In genomic region chr17:50190278-50191069, GRCh38 we compare ENCODE assay signal across 27 cellular contexts. TPM values are rescaled to one million over a fixed set of nuclear protein-coding genes. Genes with fewer than 3 reads are reported as not detected.
A peak's percentile ranks its signal among the peaks of the same experiment; 100 is the strongest.
DNase-seq lines count a peak whose midpoint lies in the region; ATAC-seq and TF ChIP-seq lines count a peak whose summit lies in the region.
"Had no signal": no experiment of that assay in that cellular context is flagged by ENCODE, and none has a peak within 500 bp of the region (broad histone marks: within the 10 kb centered on the region; RNA-seq: fewer than 3 reads in every experiment).

No MANE protein-coding gene starts in this region.

- peak overlapping the region; percentile 99 for H3K27ac ChIP-seq in IMR-90 (ENCODE audit: insufficient read depth, low read length)
- peak overlapping the region; percentile 41 for H3K27ac ChIP-seq in brain microvascular endothelial cell
- H3K27ac ChIP-seq in thoracic aorta, result peak overlapping the region; percentile 86 to 88
- no peak overlapping the region for H3K27ac ChIP-seq in testis
- H3K27ac ChIP-seq: body of pancreas, colonic mucosa, SK-N-MC, suprapubic skin had no signal

- H3K9ac ChIP-seq in IMR-90 (ENCODE audit: low read depth, low read length), result peak overlapping the region; percentile 58

- POLR2A ChIA-PET in IMR-90 (lab: Charles Lee; ENCODE audit: unreplicated experiment), result interaction anchor here (0.5 to 3.6 kb wide), 5 partner anchors 9 to 98 kb away, joined by 3 to 17 read pairs (median 3); partner anchors contain the start of gene COL1A1

- H3K4me3 ChIP-seq in IMR-90 (ENCODE audit: insufficient read depth, low read depth, low read length) (no peak overlapping the region), brain microvascular endothelial cell (ENCODE audit: low read depth, low read length) (no peak overlapping the region), thoracic aorta (no peak overlapping the region), testis (no peak overlapping the region)
- H3K4me3 ChIP-seq: body of pancreas, colonic mucosa, right atrium auricular region, SK-N-MC, suprapubic skin had no signal

- TF ChIP-seq RAD21 in IMR-90 (IDR thresholded peaks at IDR 0.05; ENCODE audit: low read length), result no peak

- DNase-seq in IMR-90, result no peak
- no peak for DNase-seq in brain microvascular endothelial cell
- no peak for DNase-seq in thoracic aorta (ENCODE audit: low spot score)
- DNase-seq in A172 (ENCODE audit: low spot score), result no peak
- no peak for DNase-seq in testis
- DNase-seq: activated CD4-positive, alpha-beta T cell treated with anti-CD3 and anti-CD28 coated beads, Interleukin-2, amount 50 U/mL, for 4 hours; activated CD8-positive, alpha-beta memory T cell treated with anti-CD3 and anti-CD28 coated beads, Interleukin-2, amount 50 U/mL, for 48 hours; body of pancreas; colonic mucosa; DMS79 treated with DMSO at 0.1 percent for 48 hours; endodermal cell; head of caudate nucleus; left cardiac atrium; mesendoderm; naive B cell; NCI-H1417; NCI-H510A treated with DMSO at 0.1 percent for 48 hours had no signal

- peak overlapping the region; percentile 88 for H3K56ac ChIP-seq in IMR-90 (ENCODE audit: extremely low read depth, insufficient read depth, low read length)

- no peak for ATAC-seq in IMR-90 (ENCODE audit: low read depth)
- ATAC-seq in thoracic aorta (ENCODE audit: insufficient number of reproducible peaks, low FRiP score, low read depth), result no peak
- no peak for ATAC-seq in HG03521 (IDR thresholded peaks at IDR 0.05; ENCODE audit: unreplicated experiment)
- ATAC-seq: body of pancreas, left cardiac atrium had no signal

- peak overlapping the region; percentile 16; the same call in 1 of the 3 replicates for H2BK15ac ChIP-seq in IMR-90 (ENCODE audit: low read depth, low read length)

- WGBS in IMR-90 (ENCODE audit: extremely low coverage in 2 of 2, insufficient read length in 1 of 2), 2 experiments, result 93% methylated on average over 5 of the region's 15 CpGs; no CpG with 5 or more reads in 1 of the 2 experiments
- WGBS in testis, 2 donors, result 82 to 83% methylated on average over 9 to 15 of the region's 15 CpGs

- H3K9me3 Mint-ChIP-seq in nephron, result no peaks in the 10 kb centered on the region
- H3K9me3 Mint-ChIP-seq: activated T-helper 2 cell treated with anti-CD3 and anti-CD28 coated beads, Interferon-gamma antibody, Interleukin-2, Interleukin-4, amounts not matched to agents 10 μg/mL and 5 μg/mL and 100 μg/mL, durations not matched to agents 14 hours and 24 hours and 36 hours; endodermal cell; naive B cell; T-helper 2 cell treated with Interferon-gamma antibody and Interleukin-4, amounts not matched to agents 5 μg/mL and 100 μg/mL, for 36 hours had no signal

- H3K23ac ChIP-seq in IMR-90 (ENCODE audit: low read depth, low read length), result peak overlapping the region; percentile 91

- in situ Hi-C loops in IMR-90 (cut with MboI; ENCODE audit: low sequenced_read_pairs), result no loop called here
- in situ Hi-C loops in brain microvascular endothelial cell (cut with HindIII; ENCODE audit: low pct_ligation_motif_present, low sequenced_read_pairs), result no loop called here

- 0 out of 2 replicates have a peak overlapping the region, but pooled peaks have one; percentile 0 for H2BK20ac ChIP-seq in IMR-90 (ENCODE audit: low read depth, low read length)

- H2AFZ ChIP-seq in IMR-90 (replicated peaks; ENCODE audit: low read length, poor library complexity), result peak overlapping the region; percentile 69

- peak overlapping the region in 2 of 3 experiments; percentile 56 to 57 for H3K4me3 Mint-ChIP-seq in nephron
- H3K4me3 Mint-ChIP-seq: activated naive CD8-positive, alpha-beta T cell; B cell; endodermal cell; naive B cell; T-helper 2 cell treated with Interferon-gamma antibody and Interleukin-4, amounts not matched to agents 5 μg/mL and 100 μg/mL, for 36 hours had no signal

- peak overlapping the region; percentile 93 for H3K18ac ChIP-seq in IMR-90 (ENCODE audit: low read depth, low read length)

- H3K36me3 Mint-ChIP-seq in nephron (ENCODE audit: low read depth), result peaks cover 50% of the 10 kb centered on the region
- H3K36me3 Mint-ChIP-seq: activated naive CD8-positive, alpha-beta T cell; naive B cell had no signal

- H3K4ac ChIP-seq in IMR-90 (ENCODE audit: low read depth, low read length), result peak overlapping the region; percentile 100

- BruUV-seq in IMR-90 (replicated peaks; lab: Mats Ljungman, UMichigan), result no TSS peak

- peaks cover 34% of the 10 kb centered on the region for H3K4me1 ChIP-seq in IMR-90 (ENCODE audit: control insufficient read depth, insufficient read depth, low read length)
- H3K4me1 ChIP-seq in thoracic aorta (ENCODE audit: control insufficient read depth in 1 of 2, low read depth in 2 of 2), result peaks cover 0 to 81% of the 10 kb centered on the region in 2 donors
- no peaks in the 10 kb centered on the region for H3K4me1 ChIP-seq in testis
- H3K4me1 ChIP-seq: body of pancreas, colonic mucosa, right atrium auricular region had no signal

- peak overlapping the region; percentile 65 to 86 for H4K8ac ChIP-seq in IMR-90 (ENCODE audit: low read depth in 2 of 2, low read length in 2 of 2)

- intact Hi-C loops in IMR-90 (cut with micrococcal nuclease) (no loop called here), testis (cut with DNase I; ENCODE audit: low total_unique reads) (no loop called here)

- peaks cover 54% of the 10 kb centered on the region for H3K4me1 Mint-ChIP-seq in nephron
- H3K4me1 Mint-ChIP-seq: endodermal cell had no signal

- peak overlapping the region; percentile 99 for H2BK5ac ChIP-seq in IMR-90 (ENCODE audit: low read depth, low read length, poor library complexity, severe bottlenecking)

- peaks cover 4 to 95% of the 10 kb centered on the region in 2 experiments; a peak in 3 of 4 replicates for H3K79me1 ChIP-seq in IMR-90 (ENCODE audit: low read depth in 1 of 2, low read length in 2 of 2)

- peak overlapping the region; percentile 83 for H4K5ac ChIP-seq in IMR-90 (ENCODE audit: low read depth, low read length)

- H2AK9ac ChIP-seq in IMR-90 (replicated peaks; ENCODE audit: low read depth, low read length, poor library complexity), result peak overlapping the region; percentile 92

- dilution Hi-C loops in IMR-90 (cut with HindIII; ENCODE audit: low sequenced_read_pairs, unreplicated experiment), result no loop called here

- H4K20me1 ChIP-seq in IMR-90 (ENCODE audit: insufficient read depth, low read length), result peaks cover 94% of the 10 kb centered on the region

- H3K36me3 ChIP-seq in IMR-90 (ENCODE audit: control insufficient read depth, insufficient read depth, low read length), result peaks cover 99% of the 10 kb centered on the region
- peaks cover 99% of the 10 kb centered on the region for H3K36me3 ChIP-seq in brain microvascular endothelial cell (replicated peaks)
- H3K36me3 ChIP-seq in thoracic aorta, result peaks cover 84% of the 10 kb centered on the region
- no peaks in the 10 kb centered on the region for H3K36me3 ChIP-seq in testis (ENCODE audit: low read depth, missing control alignments)
- H3K36me3 ChIP-seq: colonic mucosa had no signal

- peak overlapping the region; percentile 91 for H3K14ac ChIP-seq in IMR-90 (replicated peaks; ENCODE audit: low read depth, low read length)

- TF ChIP-seq CTCF in IMR-90 (conservative IDR thresholded peaks at IDR 0.05; ENCODE audit: low read depth, low read length), result no peak
- no peak for TF ChIP-seq CTCF in brain microvascular endothelial cell (IDR thresholded peaks at IDR 0.05; ENCODE audit: low read depth, low read length, missing control alignments)
- no peak for TF ChIP-seq CTCF in nephron (IDR thresholded peaks at IDR 0.05; ENCODE audit: unreplicated experiment in 3 of 3)
- no peak for TF ChIP-seq CTCF in thoracic aorta (IDR thresholded peaks at IDR 0.05)
- TF ChIP-seq CTCF in testis (IDR thresholded peaks at IDR 0.05), result no peak

- H3K27ac Mint-ChIP-seq in nephron, result peak overlapping the region; percentile 43 to 98 (median 86)
- H3K27ac Mint-ChIP-seq: activated naive CD8-positive, alpha-beta T cell; activated T-helper 2 cell treated with anti-CD3 and anti-CD28 coated beads, Interferon-gamma antibody, Interleukin-2, Interleukin-4, amounts not matched to agents 10 μg/mL and 5 μg/mL and 100 μg/mL, durations not matched to agents 14 hours and 24 hours and 36 hours; B cell; endodermal cell; T-helper 2 cell treated with Interferon-gamma antibody and Interleukin-4, amounts not matched to agents 5 μg/mL and 100 μg/mL, for 36 hours had no signal

- H2BK120ac ChIP-seq in IMR-90 (ENCODE audit: low read depth, low read length), result peak overlapping the region; percentile 72

- TF ChIP-seq POLR2A in IMR-90 (IDR thresholded peaks at IDR 0.05; ENCODE audit: low read depth, low read length), result no peak; the same call in 1 of the 2 replicates
- no peak for TF ChIP-seq POLR2A in testis (IDR thresholded peaks at IDR 0.05)

- peak overlapping the region; percentile 93 for H2AK5ac ChIP-seq in IMR-90 (ENCODE audit: low read depth, low read length)

- H4K91ac ChIP-seq in IMR-90 (ENCODE audit: insufficient read depth, low read depth, low read length), result peak overlapping the region; percentile 83

- no peaks in the 10 kb centered on the region for H3K27me3 ChIP-seq in IMR-90 (ENCODE audit: control insufficient read depth, insufficient read depth, low read length)
- no peaks in the 10 kb centered on the region for H3K27me3 ChIP-seq in brain microvascular endothelial cell (replicated peaks)
- no peaks in the 10 kb centered on the region for H3K27me3 ChIP-seq in thoracic aorta (replicated peaks; ENCODE audit: insufficient read depth)
- H3K27me3 ChIP-seq in testis, result no peaks in the 10 kb centered on the region
- H3K27me3 ChIP-seq: body of pancreas, colonic mucosa, right atrium auricular region, suprapubic skin had no signal

- CTCF ChIA-PET in IMR-90 (lab: Yijun Ruan, JAX), result no interaction called here

- H3K9me3 ChIP-seq in IMR-90 (ENCODE audit: control insufficient read depth, insufficient read depth, low read length) (no peaks in the 10 kb centered on the region), thoracic aorta (no peaks in the 10 kb centered on the region), testis (no peaks in the 10 kb centered on the region)
- H3K9me3 ChIP-seq: body of pancreas, colonic mucosa, right atrium auricular region, suprapubic skin had no signal

- peaks cover 4% of the 10 kb centered on the region for H3K27me3 Mint-ChIP-seq in nephron (ENCODE audit: low read depth)
- H3K27me3 Mint-ChIP-seq: activated naive CD8-positive, alpha-beta T cell; B cell; naive B cell had no signal

- H3K9me1 ChIP-seq in IMR-90 (ENCODE audit: insufficient read depth, low read length), result no peaks in the 10 kb centered on the region; the same call in 1 of the 2 replicates

- H3K4me2 ChIP-seq in IMR-90 (ENCODE audit: low read depth, low read length), result no peak overlapping the region

RNA-seq across cellular contexts. Expression of gene COL1A1, which starts 11.0 kb away (rescaled TPM):
- total RNA-seq in IMR-90 (2012; rRNA removed), result 1,825 and 2,180 TPM in 2 replicates
- polyA plus RNA-seq in IMR-90 (2012; rRNA removed), result 4,117 and 4,350 TPM in 2 replicates
- polyA plus RNA-seq in IMR-90 (2012; cell fraction: cytosol; rRNA removed), result 6,648 and 7,973 TPM in 2 replicates
- polyA plus RNA-seq in IMR-90 (2012; cell fraction: nucleus; rRNA removed; ENCODE audit: low replicate concordance), result 7,018 and 18,611 TPM in 2 replicates
- 100 to 1,000 TPM; 261 to 270 TPM for total RNA-seq in thoracic aorta
- 6.2 and 15.7 TPM in 2 replicates for total RNA-seq in A172 (2014; rRNA removed; shearing (Covaris generic))
- total RNA-seq in testis, result 10 to 100 TPM; 32.5 to 35.1 TPM
- polyA plus RNA-seq in testis (ENCODE audit: insufficient read depth, low read depth, low replicate concordance), result 557 TPM

RNA-seq across cellular contexts. Expression of gene SGCA, which starts 24.7 kb away (rescaled TPM):
- total RNA-seq in IMR-90 (2012; rRNA removed) (not detected in 2 replicates), thoracic aorta (100 to 1,000 TPM in 1 of 2 donors, 10 to 100 TPM in 1; 95.5 to 158 TPM), testis (1 to 10 TPM; 2.4 to 7.6 TPM)
- polyA plus RNA-seq in IMR-90 (2012; rRNA removed) (0.19 and 0.55 TPM in 2 replicates), testis (ENCODE audit: insufficient read depth, low read depth, low replicate concordance) (33.1 TPM)
- 0.36 and 0.43 TPM in 2 replicates for polyA plus RNA-seq in IMR-90 (2012; cell fraction: cytosol; rRNA removed)
- polyA plus RNA-seq in IMR-90 (2012; cell fraction: nucleus; rRNA removed; ENCODE audit: low replicate concordance), result 0.34 TPM in 1 of 2 replicates, not detected in the other
- total RNA-seq in A172 (2014; rRNA removed; shearing (Covaris generic)), result 0.22 and 9.3 TPM in 2 replicates
- total RNA-seq: MCF 10A had no signal

RNA-seq across cellular contexts. Expression of gene PPP1R9B, which starts 40.0 kb away (rescaled TPM):
- total RNA-seq in IMR-90 (2012; rRNA removed) (28.0 and 38.6 TPM in 2 replicates), thoracic aorta (10 to 100 TPM; 53.3 to 67.1 TPM), testis (10 to 100 TPM; 81.1 to 82.4 TPM)
- polyA plus RNA-seq in IMR-90 (2012; rRNA removed) (23.0 and 25.8 TPM in 2 replicates), testis (ENCODE audit: insufficient read depth, low read depth, low replicate concordance) (49.1 TPM)
- polyA plus RNA-seq in IMR-90 (2012; cell fraction: cytosol; rRNA removed), result 16.2 and 19.3 TPM in 2 replicates
- polyA plus RNA-seq in IMR-90 (2012; cell fraction: nucleus; rRNA removed; ENCODE audit: low replicate concordance), result 42.2 and 55.1 TPM in 2 replicates
- 19.1 and 35.5 TPM in 2 replicates for total RNA-seq in A172 (2014; rRNA removed; shearing (Covaris generic))

Comparison
In these comparisons a context has a peak if more than half of its experiments do, and no peak if none do; other contexts are left out.
1. H3K27ac ChIP-seq: peak in IMR-90 (single experiment), brain microvascular endothelial cell (single experiment) and thoracic aorta (2 of 2); none in testis (0 of 2).
2. RNA of gene COL1A1, which starts 11.0 kb away (total RNA-seq): 1,825 to 2,180 TPM in IMR-90 and 261 to 270 TPM in thoracic aorta; 32.5 to 35.1 TPM in testis and 6.2 to 15.7 TPM in A172; every median in the first group is over 4 times any median in the second.